ENCODE assay signal across 8 cellular contexts in the genomic region with DNA sequence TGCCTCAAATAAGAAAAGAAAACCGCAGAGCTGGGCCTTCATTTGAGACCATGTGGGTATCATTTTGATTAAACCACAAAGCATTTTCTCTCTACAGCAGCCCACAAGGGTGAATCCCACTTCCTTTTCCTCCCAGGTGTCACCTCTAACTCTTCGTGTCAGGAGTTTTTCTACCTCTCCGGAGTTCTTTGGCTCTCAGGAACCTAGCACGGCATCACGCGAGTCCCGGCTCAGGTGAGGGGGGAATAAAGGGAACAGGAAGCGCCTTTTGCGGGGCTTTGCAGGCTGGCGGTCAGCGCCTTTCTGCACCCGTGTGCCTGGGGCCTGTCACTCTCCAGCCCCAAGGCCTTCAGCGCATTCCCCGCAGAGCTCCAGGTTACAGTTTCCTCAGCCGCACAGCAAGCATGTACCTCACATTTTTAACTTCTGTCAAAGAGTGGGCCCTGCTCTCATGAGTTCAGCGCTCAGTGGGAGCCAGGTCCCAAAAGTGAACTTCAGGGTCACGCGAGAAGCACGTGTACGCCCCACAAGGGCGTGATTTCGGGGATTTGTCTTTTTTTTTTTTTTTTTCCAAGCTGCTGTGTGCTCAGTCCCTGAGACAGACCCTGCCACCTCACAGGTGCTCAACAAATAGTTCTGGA. TPM values are rescaled to one million over a fixed set of nuclear protein-coding genes. Genes with fewer than 3 reads are reported as not detected.
A peak's percentile ranks its signal among the peaks of the same experiment; 100 is the strongest.
DNase-seq lines count a peak whose midpoint lies in the region; ATAC-seq and TF ChIP-seq lines count a peak whose summit lies in the region.

No MANE protein-coding gene starts in this region.

- H3K79me2 ChIP-seq in SU-DHL-6 (ENCODE audit: insufficient read depth, low read length), result no peaks in the 10 kb centered on the region

- H3K36me3 ChIP-seq in SU-DHL-6 (ENCODE audit: low read length) (no peaks in the 10 kb centered on the region), body of pancreas (replicated peaks in 1 of 2; ENCODE audit: insufficient read depth in 1 of 2, low read depth in 2 of 2) (no peaks in the 10 kb centered on the region)

- H3K9ac ChIP-seq in SU-DHL-6 (ENCODE audit: low read length), result peak overlapping the region; percentile 63

- peak overlapping the region; percentile 39 for H3K4me3 ChIP-seq in SU-DHL-6 (ENCODE audit: insufficient read depth, low read length, poor library complexity, severe bottlenecking)
- no peak overlapping the region for H3K4me3 ChIP-seq in body of pancreas

- ATAC-seq in GM19351 (IDR thresholded peaks at IDR 0.05; ENCODE audit: unreplicated experiment) (peak; percentile 24), HG03460 (IDR thresholded peaks at IDR 0.05; ENCODE audit: unreplicated experiment) (peak; percentile 29), body of pancreas (peak; percentile 49)

- H2AFZ ChIP-seq in SU-DHL-6 (ENCODE audit: low read depth, low read length, severe bottlenecking), result peak overlapping the region; percentile 46

- peaks cover 26% of the 10 kb centered on the region for H3F3A ChIP-seq in SU-DHL-6 (ENCODE audit: insufficient read depth)

- H3K27ac ChIP-seq in C4-2B (peak overlapping the region; percentile 65), SU-DHL-6 (ENCODE audit: low read depth, low read length) (peak overlapping the region; percentile 84), body of pancreas (peak overlapping the region; percentile 37 to 93 (median 82))

- H3K9me3 ChIP-seq in SU-DHL-6 (ENCODE audit: insufficient read depth, low read length), result no peaks in the 10 kb centered on the region
- no peaks in the 10 kb centered on the region for H3K9me3 ChIP-seq in body of pancreas

- 1% methylated on average over 18 to 22 of the region's 22 CpGs for WGBS in body of pancreas, 2 donors

- intact Hi-C loops in body of pancreas (cut with DNase I), result no loop called here

- H3K4me2 ChIP-seq in SU-DHL-6 (ENCODE audit: low read depth, low read length, poor library complexity, severe bottlenecking), result peak overlapping the region; percentile 69

- TF ChIP-seq CTCF in C4-2B (conservative IDR thresholded peaks at IDR 0.05) (no peak), SU-DHL-6 (IDR thresholded peaks at IDR 0.05; ENCODE audit: insufficient read depth, low read length, poor library complexity, severe bottlenecking) (no peak), body of pancreas (IDR thresholded peaks at IDR 0.05) (no peak)

- H4K20me1 ChIP-seq in SU-DHL-6 (ENCODE audit: low read depth, low read length), result no peaks in the 10 kb centered on the region

- TF ChIP-seq POLR2A in body of pancreas (IDR thresholded peaks at IDR 0.05), result no peak

- peaks cover 26% of the 10 kb centered on the region for H3K4me1 ChIP-seq in body of pancreas

- DNase-seq in body of pancreas (peak in 3 of 4 donors; percentile 48 to 57 (median 55)), iris pigment epithelial cell (ENCODE audit: low read depth) (peak; percentile 7), HT-29 (ENCODE audit: low spot score) (no peak)
- DNase-seq in stimulated activated CD4-positive, alpha-beta T cell treated with anti-CD3 and anti-CD28 coated beads, Interleukin-1b, Interleukin-23, amount 100 ng/mL, for 4 hours (ENCODE audit: low read depth in 2 of 2), result peak; percentile 24 to 27

- H3K27me3 ChIP-seq in SU-DHL-6 (ENCODE audit: low read length), result no peaks in the 10 kb centered on the region
- H3K27me3 ChIP-seq in body of pancreas, result no peaks in the 10 kb centered on the region

- no peaks in the 10 kb centered on the region for H3K9me2 ChIP-seq in SU-DHL-6 (replicated peaks; ENCODE audit: insufficient read depth, low read length)

RNA-seq across cellular contexts. Expression of a gene that starts 0.7 kb away (rescaled TPM):
- total RNA-seq in body of pancreas, result 1 to 10 TPM; 6.3 to 9.3 TPM
- total RNA-seq in HT-29 (2014; rRNA removed; shearing (Covaris generic)), result 6.4 and 12.3 TPM in 2 replicates

RNA-seq across cellular contexts. Expression of a gene that starts 17.2 kb away (rescaled TPM):
- under 1 TPM in 1 of 2 donors, not detected in 1; 0.78 TPM for total RNA-seq in body of pancreas
- 0.03 and 0.23 TPM in 2 replicates for total RNA-seq in HT-29 (2014; rRNA removed; shearing (Covaris generic))

RNA-seq across cellular contexts. Expression of a gene that starts 54.7 kb away (rescaled TPM):
- total RNA-seq in body of pancreas, result 10 to 100 TPM; 34.2 to 49.8 TPM
- total RNA-seq in HT-29 (2014; rRNA removed; shearing (Covaris generic)), result 124 and 130 TPM in 2 replicates
